Comparison of ENCODE assay signal across 32 cellular contexts in genomic region chr2:122491011-122491410, GRCh38.
DNase-seq lines count a peak whose midpoint lies in the region; ATAC-seq, FAIRE-seq and TF ChIP-seq lines count a peak whose summit lies in the region.
"Had no signal": no experiment of that assay in that cellular context is flagged by ENCODE, and none has a peak within 500 bp of the region (broad histone marks: within the 10 kb centered on the region; RNA-seq: fewer than 3 reads in every experiment).

No MANE protein-coding gene starts in this region.

- FAIRE-seq in H1 (lab: Jason Lieb, UNC), result no peak
- FAIRE-seq: colon, D721Med, H54, HTR-8/SVneo, RCC 7860 had no signal

- H2BK120ac ChIP-seq in H1 (replicated peaks; ENCODE audit: low read depth, low read length), result no peak overlapping the region

- H3K23ac ChIP-seq in H1 (ENCODE audit: insufficient read length), result no peak overlapping the region

- H4K5ac ChIP-seq in H1 (ENCODE audit: insufficient read length, low read depth, low read length), result no peak overlapping the region

- no peak for TF ChIP-seq CTCF in H1 (IDR thresholded peaks at IDR 0.05; ENCODE audit: control extremely low read depth in 1 of 3, insufficient read depth in 1 of 3, low read depth in 1 of 3, low read length in 3 of 3)
- no peak for TF ChIP-seq CTCF in PC-3 (conservative IDR thresholded peaks at IDR 0.05; ENCODE audit: low read depth, low read length)
- no peak for TF ChIP-seq CTCF in left ventricle myocardium inferior (IDR thresholded peaks at IDR 0.05; ENCODE audit: borderline replicate concordance)
- TF ChIP-seq CTCF in smooth muscle cell (IDR thresholded peaks at IDR 0.05; ENCODE audit: borderline replicate concordance, insufficient read depth, poor library complexity, severe bottlenecking), result no peak

- POLR2A ChIA-PET in H1 (lab: Charles Lee; ENCODE audit: partially characterized antibody) (interaction anchor here (0.6 kb wide), 1 partner anchor 768 kb away, joined by 3 read pairs; no protein-coding TSS in a partner anchor), PC-3 (lab: Charles Lee; ENCODE audit: unreplicated experiment) (no interaction called here)

- H3K56ac ChIP-seq in H1 (replicated peaks; ENCODE audit: insufficient read length, low read depth, low read length), result no peak overlapping the region

- CTCF ChIA-PET in H1 (lab: Charles Lee; ENCODE audit: partially characterized antibody) (no interaction called here), PC-3 (lab: Charles Lee) (no interaction called here)

- no peak overlapping the region for H2BK12ac ChIP-seq in H1 (ENCODE audit: low read depth, low read length)

- TF ChIP-seq POLR2A in H1 (IDR thresholded peaks at IDR 0.05; ENCODE audit: control extremely low read depth in 1 of 2, low read depth in 2 of 2, low read length in 2 of 2), result no peak

- no peak overlapping the region for H3K14ac ChIP-seq in H1 (ENCODE audit: insufficient read length)

- H3K4me3 ChIP-seq in H1 (ENCODE audit: extremely low read depth in 1 of 4, insufficient read depth in 2 of 4, low read depth in 3 of 4, low read length in 4 of 4) (no peak overlapping the region), PC-3 (ENCODE audit: low read length) (no peak overlapping the region), left ventricle myocardium inferior (no peak overlapping the region), smooth muscle cell (no peak overlapping the region)
- H3K4me3 ChIP-seq: thoracic aorta, vagina had no signal

- WGBS in H1 (ENCODE audit: extremely low coverage in 1 of 2, insufficient coverage in 1 of 2, insufficient read length in 1 of 2, insufficient replicate concordance in 2 of 2, low coverage in 1 of 2, low lambda C conversion rate in 2 of 2, missing lambda C conversion rate in 1 of 2), 2 experiments, result 85% methylated on average over 2 of the region's 2 CpGs; no CpG with 5 or more reads in 1 of the 2 experiments
- 89% methylated on average over 2 of the region's 2 CpGs for WGBS in smooth muscle cell (ENCODE audit: low lambda C conversion rate)

- no peak overlapping the region for H4K91ac ChIP-seq in H1 (replicated peaks; ENCODE audit: insufficient read length, low read length)

- H3K18ac ChIP-seq in H1 (ENCODE audit: extremely low read depth, low read length), result no peak overlapping the region

- BruUV-seq in PC-3 (replicated peaks; lab: Mats Ljungman, UMichigan), result no TSS peak

- H2BK5ac ChIP-seq in H1 (ENCODE audit: low read depth, low read length), result no peak overlapping the region

- no peaks in the 10 kb centered on the region for H3K27me3 ChIP-seq in H1 (replicated peaks in 1 of 4; ENCODE audit: control insufficient read depth in 3 of 4, extremely low read depth in 1 of 4, insufficient read depth in 3 of 4, low read length in 3 of 4)
- no peaks in the 10 kb centered on the region for H3K27me3 ChIP-seq in PC-3 (ENCODE audit: low read length)
- no peaks in the 10 kb centered on the region for H3K27me3 ChIP-seq in left ventricle myocardium inferior (ENCODE audit: low read depth)
- no peaks in the 10 kb centered on the region for H3K27me3 ChIP-seq in smooth muscle cell (ENCODE audit: low read depth)
- H3K27me3 ChIP-seq: brain microvascular endothelial cell, vagina had no signal

- no peak overlapping the region for H2AK5ac ChIP-seq in H1 (ENCODE audit: low read depth, low read length)

- no peaks in the 10 kb centered on the region for H3K9me3 ChIP-seq in H1 (ENCODE audit: insufficient read depth in 2 of 2, low read depth in 1 of 2, low read length in 1 of 2)
- no peaks in the 10 kb centered on the region for H3K9me3 ChIP-seq in PC-3 (ENCODE audit: low read length)
- peaks cover 11% of the 10 kb centered on the region for H3K9me3 ChIP-seq in left ventricle myocardium inferior (replicated peaks)
- H3K9me3 ChIP-seq in smooth muscle cell (replicated peaks; ENCODE audit: low read depth), result no peaks in the 10 kb centered on the region
- H3K9me3 ChIP-seq: thoracic aorta, vagina had no signal

- H3F3A ChIP-seq in PC-3 (ENCODE audit: low read length, unreplicated experiment), result no peaks in the 10 kb centered on the region
- no peaks in the 10 kb centered on the region for H3F3A ChIP-seq in smooth muscle cell (ENCODE audit: low read depth)

- intact Hi-C loops in PC-3 (cut with micrococcal nuclease), result no loop called here
- intact Hi-C loops in left ventricle myocardium inferior (cut with micrococcal nuclease), result no loop called here

- H4K20me1 ChIP-seq in H1 (replicated peaks in 1 of 2; ENCODE audit: control insufficient read depth in 1 of 2, insufficient read depth in 2 of 2, low read length in 2 of 2) (no peaks in the 10 kb centered on the region), PC-3 (ENCODE audit: low read length) (no peaks in the 10 kb centered on the region), smooth muscle cell (ENCODE audit: low read depth) (no peaks in the 10 kb centered on the region)

- H3K4me2 ChIP-seq in H1 (ENCODE audit: insufficient read depth in 1 of 2, low read depth in 2 of 2, low read length in 2 of 2), result no peak overlapping the region
- no peak overlapping the region for H3K4me2 ChIP-seq in PC-3 (ENCODE audit: low read length)
- H3K4me2 ChIP-seq in smooth muscle cell, result no peak overlapping the region

- H3K9ac ChIP-seq in H1 (replicated peaks in 1 of 4; ENCODE audit: extremely low read depth in 1 of 4, low read depth in 3 of 4, low read length in 3 of 4) (no peak overlapping the region), PC-3 (ENCODE audit: low read length) (no peak overlapping the region), smooth muscle cell (ENCODE audit: low read depth) (no peak overlapping the region)

- H2AFZ ChIP-seq in H1 (ENCODE audit: low read length) (peak overlapping the region; percentile 42; the same call in 1 of the 2 replicates), PC-3 (ENCODE audit: low read length) (no peak overlapping the region), smooth muscle cell (ENCODE audit: low read depth) (no peak overlapping the region)

- H3K79me2 ChIP-seq in H1 (ENCODE audit: control insufficient read depth in 1 of 2, insufficient read depth in 2 of 2, low read length in 2 of 2), result no peaks in the 10 kb centered on the region
- no peaks in the 10 kb centered on the region for H3K79me2 ChIP-seq in PC-3 (ENCODE audit: low read length)
- H3K79me2 ChIP-seq in smooth muscle cell (ENCODE audit: low read depth), result no peaks in the 10 kb centered on the region

- TF ChIP-seq RAD21 in H1 (IDR thresholded peaks at IDR 0.05 in 1 of 2, conservative IDR thresholded peaks at IDR 0.05 in 1 of 2; ENCODE audit: low read depth in 2 of 2, low read length in 2 of 2), result no peak

- H3K4ac ChIP-seq in H1 (replicated peaks; ENCODE audit: insufficient read length, low read depth, low read length), result no peak overlapping the region

- H2BK15ac ChIP-seq in H1 (ENCODE audit: low read length), result no peak overlapping the region

- H4K8ac ChIP-seq in H1 (ENCODE audit: extremely low read depth, insufficient read depth, low read length), result no peak overlapping the region

- H3K27ac ChIP-seq in H1 (ENCODE audit: low read depth, low read length) (no peak overlapping the region), PC-3 (ENCODE audit: low read length) (no peak overlapping the region), left ventricle myocardium inferior (replicated peaks) (no peak overlapping the region), smooth muscle cell (ENCODE audit: low read depth) (no peak overlapping the region)
- H3K27ac ChIP-seq: 22Rv1, brain microvascular endothelial cell, thoracic aorta, vagina had no signal

- H3K36me3 ChIP-seq in H1 (ENCODE audit: control insufficient read depth in 2 of 4, insufficient read depth in 4 of 4, low read length in 3 of 4) (no peaks in the 10 kb centered on the region), PC-3 (ENCODE audit: low read depth, low read length) (no peaks in the 10 kb centered on the region), left ventricle myocardium inferior (no peaks in the 10 kb centered on the region), smooth muscle cell (ENCODE audit: low read depth) (no peaks in the 10 kb centered on the region)
- H3K36me3 ChIP-seq: brain microvascular endothelial cell, thoracic aorta, vagina had no signal

- in situ Hi-C loops in KBM-7 (cut with MboI; ENCODE audit: low pct_unique_long_range_greater_than_20kb, low sequenced_read_pairs), result no loop called here

- H2BK20ac ChIP-seq in H1 (ENCODE audit: low read length), result no peak overlapping the region

- H3K23me2 ChIP-seq in H1 (ENCODE audit: low read depth, low read length), result no peaks in the 10 kb centered on the region; the same call in 1 of the 2 replicates

- H3K4me1 ChIP-seq in H1 (replicated peaks in 1 of 4; ENCODE audit: control insufficient read depth in 3 of 4, insufficient read depth in 4 of 4, low read length in 3 of 4) (no peaks in the 10 kb centered on the region), PC-3 (ENCODE audit: insufficient read depth, low read length) (no peaks in the 10 kb centered on the region), left ventricle myocardium inferior (no peaks in the 10 kb centered on the region), smooth muscle cell (ENCODE audit: low read depth) (no peaks in the 10 kb centered on the region)
- H3K4me1 ChIP-seq: vagina had no signal

- DNase-seq in NCI-H2029 (lab: John Stamatoyannopoulos, UW) (peak; percentile 4), NCI-H2029 treated with DMSO at 0.1 percent for 48 hours (lab: John Stamatoyannopoulos, UW) (no peak), KBM-7 (peak; percentile 54), H1 (ENCODE audit: low read depth in 1 of 2, low spot score in 2 of 2) (no peak), pons (ENCODE audit: low spot score) (peak; percentile 62), PC-3 (no peak), left ventricle myocardium inferior (no peak), smooth muscle cell (lab: John Stamatoyannopoulos, UW; ENCODE audit: unreplicated experiment) (no peak)
- DNase-seq: activated CD4-positive, CD25-positive, alpha-beta regulatory T cell; activated naive CD4-positive, alpha-beta T cell treated with anti-CD3 and anti-CD28 coated beads, Interleukin-2, amount 10 ng/mL, durations not matched to agents 7 days and 5 days; amniotic stem cell; brain microvascular endothelial cell; CD4-positive, alpha-beta T cell; effector memory CD4-positive, alpha-beta T cell; foreskin melanocyte; KG1; MM.1S; naive B cell; NCI-H1436; occipital lobe; SIG-M5; T1000 had no signal

- no peaks in the 10 kb centered on the region for H3K9me2 ChIP-seq in PC-3 (replicated peaks; ENCODE audit: low read length)

- no peak for TF ChIP-seq EP300 in H1 (IDR thresholded peaks at IDR 0.05; ENCODE audit: borderline replicate concordance in 1 of 2, low read depth in 2 of 2, low read length in 2 of 2)

- no peak for ATAC-seq in PC-3
- ATAC-seq: esophagus mucosa, left lobe of liver had no signal

- no peaks in the 10 kb centered on the region for H3K79me1 ChIP-seq in H1 (ENCODE audit: low read depth, low read length)

TF ChIP-seq in H1, 55 proteins besides CTCF, POLR2A, EP300 and RAD21 (continues in another document):
- TF ChIP-seq JUND (IDR thresholded peaks at IDR 0.05; ENCODE audit: low read length), result no peak
- TF ChIP-seq ATF3 (IDR thresholded peaks at IDR 0.05; ENCODE audit: insufficient read depth, low read depth, low read length), result no peak
- no peak for TF ChIP-seq SP2 (IDR thresholded peaks at IDR 0.05; ENCODE audit: low read length)
- TF ChIP-seq EZH2 (IDR thresholded peaks at IDR 0.05; ENCODE audit: low read depth, low read length, severe bottlenecking), result no peak

Comparison
In these comparisons a context has a peak if more than half of its experiments do, and no peak if none do; other contexts are left out.
1. DNase-seq: peak in NCI-H2029 (single experiment), KBM-7 (single experiment) and pons (single experiment); none in NCI-H2029 treated with DMSO at 0.1 percent for 48 hours (single experiment), H1 (0 of 2), PC-3 (single experiment), left ventricle myocardium inferior (single experiment) and smooth muscle cell (single experiment).